1 cellular context compared by ENCODE assay signal in genomic region chr10:70368774-70369482, GRCh38.
TF ChIP-seq lines count a peak whose summit lies in the region.

No MANE protein-coding gene starts in this region.

TF ChIP-seq in liver, 16 proteins besides CTCF, POLR2A, EP300 and RAD21 (continued from another document):
- TF ChIP-seq REST (IDR thresholded peaks at IDR 0.05), result no peak
- TF ChIP-seq JUND (IDR thresholded peaks at IDR 0.05), result peak in 1 of 2 donors; percentile 41
- no peak for TF ChIP-seq FOXA2 (IDR thresholded peaks at IDR 0.05)
- TF ChIP-seq YY1 (IDR thresholded peaks at IDR 0.05), result peak; percentile 14
- peak; percentile 76 to 83 for TF ChIP-seq HNF4A (conservative IDR thresholded peaks at IDR 0.05)
- no peak for TF ChIP-seq MAX (IDR thresholded peaks at IDR 0.05)
- peak; percentile 67 for TF ChIP-seq NR2F2 (IDR thresholded peaks at IDR 0.05)
- TF ChIP-seq EGR1 (IDR thresholded peaks at IDR 0.05; ENCODE audit: low read depth in 2 of 2), result no peak
TF ChIP-seq in liver: peak in this region for 7.
